Comparison of ENCODE assay signal across 19 cellular contexts in the genomic region with DNA sequence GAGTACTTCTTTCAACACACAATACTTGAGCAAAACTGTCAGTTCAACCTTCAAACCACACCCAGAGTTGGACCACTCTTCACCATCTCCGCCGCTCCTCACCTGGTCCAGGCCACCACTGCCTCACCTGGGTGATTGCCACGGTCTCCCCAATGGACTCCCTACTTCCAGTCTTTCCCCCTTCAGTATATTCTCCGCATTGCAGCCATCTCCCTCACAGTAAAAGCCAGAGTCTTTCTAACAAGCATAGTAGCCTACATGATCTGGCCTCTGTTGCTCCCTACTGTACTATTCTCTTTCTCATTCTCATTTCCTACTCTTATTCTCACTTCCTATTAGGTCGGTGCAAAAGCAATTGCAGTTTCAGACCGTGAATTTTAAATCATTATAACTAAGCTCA.
"Had no signal": no experiment of that assay in that cellular context is flagged by ENCODE, and none has a peak within 500 bp of the region (broad histone marks: within the 10 kb centered on the region; RNA-seq: fewer than 3 reads in every experiment).

No MANE protein-coding gene starts in this region.

- H3K36me3 ChIP-seq: lower lobe of right lung, ovary, spleen, thyroid gland, vagina had no signal

- H3K4me3 ChIP-seq: dorsolateral prefrontal cortex, lower lobe of right lung, ovary, psoas muscle, skin epidermis, spleen, thyroid gland, vagina had no signal

- FAIRE-seq: frontal cortex, keratinocyte had no signal

- H3K4me1 ChIP-seq: lower lobe of right lung, psoas muscle, spleen, thyroid gland, vagina had no signal

- DNase-seq: dorsolateral prefrontal cortex; effector CD4-positive, alpha-beta T cell; left ventricle myocardium superior; lower lobe of right lung; natural killer cell; occipital lobe; ovary; psoas muscle; right cardiac atrium; spleen; stimulated activated CD4-positive, alpha-beta T cell treated with anti-CD3 and anti-CD28 coated beads, Interleukin-4, amount 100 ng/mL, for 4 hours; stimulated activated naive B cell treated with anti-CD40 and anti-IgM and Interleukin-4, amounts not matched to agents 10 μg/mL and 1 μg/mL and 100 μg/mL, for 72 hours; stimulated activated naive CD8-positive, alpha-beta T cell treated with anti-CD3 and anti-CD28 coated beads, Interleukin-15, amount 100 ng/mL, for 72 hours; thyroid gland; trophoblast cell had no signal

- H3K27ac ChIP-seq: dorsolateral prefrontal cortex, lower lobe of right lung, ovary, psoas muscle, skin epidermis, spleen, thyroid gland, vagina had no signal

- H3K9me3 ChIP-seq: lower lobe of right lung, ovary, psoas muscle, spleen, thyroid gland, vagina had no signal

- H3K27me3 ChIP-seq: dorsolateral prefrontal cortex, ovary, spleen, thyroid gland, vagina had no signal

- ATAC-seq: left ventricle myocardium superior; lower lobe of right lung; natural killer cell; psoas muscle; right cardiac atrium; stimulated activated naive CD8-positive, alpha-beta T cell treated with anti-CD3 and anti-CD28 coated beads, Interleukin-15, amount 100 ng/mL, for 72 hours had no signal
